Comparison of ENCODE assay signal across 20 cellular contexts in genomic region chr1:86695400-86695799, GRCh38.
"Had no signal": no experiment of that assay in that cellular context is flagged by ENCODE, and none has a peak within 500 bp of the region (broad histone marks: within the 10 kb centered on the region; RNA-seq: fewer than 3 reads in every experiment).

No MANE protein-coding gene starts in this region.

- H3K4me3 Mint-ChIP-seq: activated CD4-positive, alpha-beta memory T cell treated with anti-CD3 and anti-CD28 coated beads, Interleukin-2, amount 10 ng/mL, durations not matched to agents 7 days and 5 days; activated CD4-positive, alpha-beta T cell treated with anti-CD3 and anti-CD28 coated beads, Interleukin-2, amount 10 ng/mL, durations not matched to agents 24 days and 14 days; activated naive CD8-positive, alpha-beta T cell treated with anti-CD3 and anti-CD28 coated beads, Interleukin-2, amount 50 U/mL, for 24 hours; central memory CD8-positive, alpha-beta T cell; memory B cell; natural killer cell treated with Interleukin-12 subunit alpha and Interleukin-12 subunit beta and Interleukin-15 and Interleukin-18, amount 100 ng/mL, for 72 hours had no signal

- H3K27ac ChIP-seq: coronary artery, thyroid gland, VCaP had no signal

- ATAC-seq: activated CD4-positive, CD25-positive, alpha-beta regulatory T cell treated with anti-CD3 and anti-CD28 coated beads, Interleukin-2, amount 50 U/mL, for 24 hours; activated naive CD8-positive, alpha-beta T cell treated with anti-CD3 and anti-CD28 coated beads, Interleukin-2, amount 50 U/mL, for 24 hours; left cardiac atrium; natural killer cell treated with Interleukin-12 subunit alpha and Interleukin-12 subunit beta and Interleukin-15 and Interleukin-18, amount 100 ng/mL, for 72 hours; stimulated activated naive CD8-positive, alpha-beta T cell treated with anti-CD3 and anti-CD28 coated beads, Interleukin-15, Interleukin-2, amounts not matched to agents 100 U/mL and 50 U/mL, for 24 hours had no signal

- H3K9me3 ChIP-seq: thyroid gland had no signal

- H3K4me3 ChIP-seq: coronary artery, thyroid gland had no signal

- H3K27ac Mint-ChIP-seq: activated CD4-positive, alpha-beta memory T cell treated with anti-CD3 and anti-CD28 coated beads, Interleukin-2, amount 10 ng/mL, durations not matched to agents 7 days and 5 days; activated CD4-positive, alpha-beta T cell treated with anti-CD3 and anti-CD28 coated beads, Interleukin-2, amount 10 ng/mL, durations not matched to agents 24 days and 14 days; activated naive CD8-positive, alpha-beta T cell treated with anti-CD3 and anti-CD28 coated beads, Interleukin-2, amount 50 U/mL, for 24 hours; memory B cell; natural killer cell treated with Interleukin-12 subunit alpha and Interleukin-12 subunit beta and Interleukin-15 and Interleukin-18, amount 100 ng/mL, for 72 hours; progenitor cell of endocrine pancreas had no signal

- H3K27me3 ChIP-seq: thyroid gland had no signal

- FAIRE-seq: frontal cortex, islet of Langerhans had no signal

- H3K36me3 Mint-ChIP-seq: memory B cell; natural killer cell treated with Interleukin-12 subunit alpha and Interleukin-12 subunit beta and Interleukin-15 and Interleukin-18, amount 100 ng/mL, for 72 hours had no signal

- H3K4me1 ChIP-seq: thyroid gland had no signal

- H3K9me3 Mint-ChIP-seq: activated CD4-positive, alpha-beta memory T cell treated with anti-CD3 and anti-CD28 coated beads, Interleukin-2, amount 10 ng/mL, durations not matched to agents 7 days and 5 days; activated CD4-positive, alpha-beta T cell treated with anti-CD3 and anti-CD28 coated beads, Interleukin-2, amount 10 ng/mL, durations not matched to agents 24 days and 14 days; activated naive CD8-positive, alpha-beta T cell treated with anti-CD3 and anti-CD28 coated beads, Interleukin-2, amount 50 U/mL, for 24 hours; central memory CD8-positive, alpha-beta T cell; memory B cell; natural killer cell treated with Interleukin-12 subunit alpha and Interleukin-12 subunit beta and Interleukin-15 and Interleukin-18, amount 100 ng/mL, for 72 hours had no signal

- H3K4me1 Mint-ChIP-seq: activated CD4-positive, alpha-beta memory T cell treated with anti-CD3 and anti-CD28 coated beads, Interleukin-2, amount 10 ng/mL, durations not matched to agents 7 days and 5 days; activated CD4-positive, alpha-beta T cell treated with anti-CD3 and anti-CD28 coated beads, Interleukin-2, amount 10 ng/mL, durations not matched to agents 24 days and 14 days; activated naive CD8-positive, alpha-beta T cell treated with anti-CD3 and anti-CD28 coated beads, Interleukin-2, amount 50 U/mL, for 24 hours; central memory CD8-positive, alpha-beta T cell had no signal

- DNase-seq: activated CD4-positive, alpha-beta memory T cell treated with anti-CD3 and anti-CD28 coated beads, Interleukin-2, amount 10 ng/mL, durations not matched to agents 7 days and 5 days; activated CD4-positive, alpha-beta T cell treated with anti-CD3 and anti-CD28 coated beads, Interleukin-2, amount 10 ng/mL, durations not matched to agents 24 days and 14 days; activated effector memory CD4-positive, alpha-beta T cell treated with anti-CD3 and anti-CD28 coated beads, Interleukin-2, amount 50 U/mL, for 16 hours; activated naive CD4-positive, alpha-beta T cell treated with anti-CD3 and anti-CD28 coated beads, Interleukin-2, amount 50 U/mL, for 16 hours; activated naive CD8-positive, alpha-beta T cell treated with anti-CD3 and anti-CD28 coated beads, Interleukin-2, amount 50 U/mL, for 24 hours; glutamatergic neuron; hippocampal formation; left cardiac atrium; stimulated activated CD4-positive, alpha-beta T cell treated with anti-CD3 and anti-CD28 coated beads, Interleukin-4, amount 100 ng/mL, for 24 hours; stimulated activated naive CD8-positive, alpha-beta T cell treated with anti-CD3 and anti-CD28 coated beads, Interleukin-15, Interleukin-2, amounts not matched to agents 100 U/mL and 50 U/mL, for 24 hours; thyroid gland had no signal

- H3K27me3 Mint-ChIP-seq: activated naive CD8-positive, alpha-beta T cell treated with anti-CD3 and anti-CD28 coated beads, Interleukin-2, amount 50 U/mL, for 24 hours; central memory CD8-positive, alpha-beta T cell; memory B cell; natural killer cell treated with Interleukin-12 subunit alpha and Interleukin-12 subunit beta and Interleukin-15 and Interleukin-18, amount 100 ng/mL, for 72 hours; progenitor cell of endocrine pancreas had no signal

- H3K36me3 ChIP-seq: thyroid gland had no signal
